Comparison of ENCODE assay signal across 8 cellular contexts in genomic region chr6:6803180-6803978, GRCh38.
DNase-seq lines count a peak whose midpoint lies in the region; ATAC-seq and TF ChIP-seq lines count a peak whose summit lies in the region.

No MANE protein-coding gene starts in this region.

- H3K27me3 Mint-ChIP-seq in dendritic cell treated with granulocyte-macrophage colony-stimulating factor and Interleukin-4, amounts not matched to agents 40 ng/mL and 50 ng/mL, for 4 days: no peaks in the 10 kb centered on the region

- CTCF ChIA-PET in GM10248 (lab: Yijun Ruan, JAX): interaction anchor here (1.2 kb wide), 1 partner anchor 33 kb away, joined by 3 read pairs; no protein-coding TSS in a partner anchor

- intact Hi-C loops in dendritic cell treated with granulocyte-macrophage colony-stimulating factor and Interleukin-4, amounts not matched to agents 40 ng/mL and 50 ng/mL, for 4 days (cut with micrococcal nuclease): loop anchor here (5.0 kb wide), 1 partner anchor 49 kb away; no protein-coding TSS in a partner anchor

- H3K27ac Mint-ChIP-seq in dendritic cell treated with granulocyte-macrophage colony-stimulating factor and Interleukin-4, amounts not matched to agents 40 ng/mL and 50 ng/mL, for 4 days: peak overlapping the region; percentile 92

- POLR2A ChIA-PET in GM10248 (lab: Yijun Ruan, JAX): no interaction called here

- H3K4me3 Mint-ChIP-seq in dendritic cell treated with granulocyte-macrophage colony-stimulating factor and Interleukin-4, amounts not matched to agents 40 ng/mL and 50 ng/mL, for 4 days: no peak overlapping the region

- ATAC-seq in GM19467 (IDR thresholded peaks at IDR 0.05; ENCODE audit: unreplicated experiment) (peak; percentile 72), HG03469 (IDR thresholded peaks at IDR 0.05; ENCODE audit: unreplicated experiment) (peak; percentile 63)

- H3K9me3 Mint-ChIP-seq in dendritic cell treated with granulocyte-macrophage colony-stimulating factor and Interleukin-4, amounts not matched to agents 40 ng/mL and 50 ng/mL, for 4 days: no peaks in the 10 kb centered on the region

- H3K36me3 Mint-ChIP-seq in dendritic cell treated with granulocyte-macrophage colony-stimulating factor and Interleukin-4, amounts not matched to agents 40 ng/mL and 50 ng/mL, for 4 days (ENCODE audit: low read depth): peaks cover 31% of the 10 kb centered on the region

- no peak for TF ChIP-seq CTCF in GM10248 (IDR thresholded peaks at IDR 0.05; ENCODE audit: control extremely low read depth, extremely low read depth, low read depth, missing control alignments)

- DNase-seq in GM10248 (ENCODE audit: extremely low spot score) (peak; percentile 78), superior temporal gyrus (ENCODE audit: extremely low spot score) (no peak), OCI-M1 (lab: John Stamatoyannopoulos, UW) (no peak), activated gamma-delta T cell (lab: John Stamatoyannopoulos, UW) (no peak)
- no peak for DNase-seq in activated effector memory CD4-positive, alpha-beta T cell treated with anti-CD3 and anti-CD28 coated beads, Interleukin-2, amount 50 U/mL, for 16 hours

- peaks cover 94% of the 10 kb centered on the region for H3K4me1 Mint-ChIP-seq in dendritic cell treated with granulocyte-macrophage colony-stimulating factor and Interleukin-4, amounts not matched to agents 40 ng/mL and 50 ng/mL, for 4 days (ENCODE audit: low read depth)
